ENCODE assay signal across 8 cellular contexts in genomic region chr11:3037041-3037944, GRCh38. TPM values are rescaled to one million over a fixed set of nuclear protein-coding genes. Genes with fewer than 3 reads are reported as not detected.
DNase-seq lines count a peak whose midpoint lies in the region; ATAC-seq and TF ChIP-seq lines count a peak whose summit lies in the region.

No MANE protein-coding gene starts in this region.

- H3K36me3 Mint-ChIP-seq in CD4-positive, alpha-beta memory T cell: peaks cover 38 to 80% of the 10 kb centered on the region in 2 donors
- peaks cover 16% of the 10 kb centered on the region for H3K36me3 Mint-ChIP-seq in activated naive CD8-positive, alpha-beta T cell

- H2AFZ ChIP-seq in OCI-LY3 (ENCODE audit: low read depth, low read length): no peak overlapping the region

- H3K4me2 ChIP-seq in OCI-LY3 (ENCODE audit: low read length): no peak overlapping the region

- H3K4me1 Mint-ChIP-seq in CD4-positive, alpha-beta memory T cell: peaks cover 8 to 32% (median 24%) of the 10 kb centered on the region in 4 donors
- H3K4me1 Mint-ChIP-seq in activated naive CD8-positive, alpha-beta T cell (ENCODE audit: low read depth): peaks cover 10% of the 10 kb centered on the region

- H3K4me3 Mint-ChIP-seq in CD4-positive, alpha-beta memory T cell: peak overlapping the region in 1 of 8 donors; percentile 5
- H3K4me3 Mint-ChIP-seq in activated naive CD8-positive, alpha-beta T cell: no peak overlapping the region

- peak; percentile 28 to 62 (median 38) for DNase-seq in CD4-positive, alpha-beta memory T cell
- DNase-seq in HT-29 (ENCODE audit: low spot score) (peak; percentile 94), germinal center (ENCODE audit: low spot score) (peak; percentile 49), omental fat pad (ENCODE audit: low spot score) (peak; percentile 89)

- no peak overlapping the region for H3K27ac ChIP-seq in CD4-positive, alpha-beta memory T cell (ENCODE audit: low read depth, low read length)
- no peak overlapping the region for H3K27ac ChIP-seq in OCI-LY3 (ENCODE audit: low read length)

- H3K4me3 ChIP-seq in CD4-positive, alpha-beta memory T cell (ENCODE audit: low read length in 2 of 2): no peak overlapping the region
- H3K4me3 ChIP-seq in OCI-LY3 (ENCODE audit: low read length): no peak overlapping the region

- no peaks in the 10 kb centered on the region for H3K27me3 Mint-ChIP-seq in CD4-positive, alpha-beta memory T cell
- no peaks in the 10 kb centered on the region for H3K27me3 Mint-ChIP-seq in activated naive CD8-positive, alpha-beta T cell

- peak; percentile 80 for ATAC-seq in omental fat pad (ENCODE audit: low FRiP score)
- ATAC-seq in GM19467 (IDR thresholded peaks at IDR 0.05; ENCODE audit: unreplicated experiment): no peak
- no peak for ATAC-seq in HG02588 (IDR thresholded peaks at IDR 0.05; ENCODE audit: unreplicated experiment)

- H3K36me3 ChIP-seq in CD4-positive, alpha-beta memory T cell (ENCODE audit: insufficient read depth, low read length): peaks cover 55% of the 10 kb centered on the region
- peaks cover 60% of the 10 kb centered on the region for H3K36me3 ChIP-seq in OCI-LY3 (replicated peaks; ENCODE audit: low read depth, low read length)

- POLR2A ChIA-PET in CD4-positive, alpha-beta memory T cell (lab: Charles Lee; ENCODE audit: partially characterized antibody): interaction anchor here (1.0 to 1.6 kb wide), 6 partner anchors 12 to 54 kb away, joined by 3 to 7 read pairs (median 5); partner anchors contain the start of genes CARS1 and NAP1L4

- intact Hi-C loops in CD4-positive, alpha-beta memory T cell (cut with micrococcal nuclease): loop anchor here (1.0 kb wide), 2 partner anchors 45 to 54 kb away; partner anchors contain the start of gene NAP1L4

- TF ChIP-seq CTCF in OCI-LY3 (IDR thresholded peaks at IDR 0.05; ENCODE audit: low read depth, low read length) (peak; percentile 77), omental fat pad (IDR thresholded peaks at IDR 0.05) (peak in 1 of 3 donors; percentile 76)

- H3K9me3 Mint-ChIP-seq in CD4-positive, alpha-beta memory T cell: no peaks in the 10 kb centered on the region
- no peaks in the 10 kb centered on the region for H3K9me3 Mint-ChIP-seq in activated naive CD8-positive, alpha-beta T cell (ENCODE audit: low read depth)

- no peaks in the 10 kb centered on the region for H3K27me3 ChIP-seq in CD4-positive, alpha-beta memory T cell (ENCODE audit: insufficient read depth, low read length)
- no peaks in the 10 kb centered on the region for H3K27me3 ChIP-seq in OCI-LY3 (ENCODE audit: low read depth, low read length)

- H3K27ac Mint-ChIP-seq in CD4-positive, alpha-beta memory T cell: peak overlapping the region in 6 of 7 donors; percentile 4 to 62 (median 36)
- H3K27ac Mint-ChIP-seq in activated naive CD8-positive, alpha-beta T cell: peak overlapping the region; percentile 5

- CTCF ChIA-PET in CD4-positive, alpha-beta memory T cell (lab: Charles Lee; ENCODE audit: partially characterized antibody): interaction anchor here (0.8 to 6.1 kb wide), 13 partner anchors 10 to 504 kb away, joined by 3 to 89 read pairs (median 4); partner anchors contain the start of gene CARS1

- H3K9me3 ChIP-seq in CD4-positive, alpha-beta memory T cell (ENCODE audit: control insufficient read depth in 1 of 2, low read length in 2 of 2): no peaks in the 10 kb centered on the region
- no peaks in the 10 kb centered on the region for H3K9me3 ChIP-seq in OCI-LY3 (ENCODE audit: insufficient read depth, low read length)

- no peak overlapping the region for H3K9ac ChIP-seq in OCI-LY3 (ENCODE audit: low read length)

- peaks cover 14% of the 10 kb centered on the region for H3K4me1 ChIP-seq in CD4-positive, alpha-beta memory T cell (ENCODE audit: insufficient read depth, low read length)
- peaks cover 8% of the 10 kb centered on the region for H3K4me1 ChIP-seq in OCI-LY3 (ENCODE audit: low read length)

- H4K20me1 ChIP-seq in OCI-LY3 (ENCODE audit: insufficient read depth, low read length): 0 out of 2 replicates have a peak, but pooled peaks cover 3% of the 10 kb centered on the region

- no peaks in the 10 kb centered on the region for H3K79me2 ChIP-seq in OCI-LY3 (ENCODE audit: low read length)

RNA-seq across cellular contexts. Expression of gene CARS1, which starts 19.9 kb away (rescaled TPM):
- total RNA-seq in CD4-positive, alpha-beta memory T cell: 10 to 100 TPM; 71.0 to 80.3 TPM
- polyA plus RNA-seq in CD4-positive, alpha-beta memory T cell: 10 to 100 TPM; 37.1 to 43.1 TPM
- 47.7 and 55.8 TPM in 2 replicates for total RNA-seq in HT-29 (2014; rRNA removed; shearing (Covaris generic))
- 10 to 100 TPM; 40.6 to 69.7 (median 57.8) TPM for total RNA-seq in omental fat pad

RNA-seq across cellular contexts. Expression of gene NAP1L4, which starts 45.2 kb away (rescaled TPM):
- 100 to 1,000 TPM; 299 to 303 TPM for total RNA-seq in CD4-positive, alpha-beta memory T cell
- 100 to 1,000 TPM; 153 to 160 TPM for polyA plus RNA-seq in CD4-positive, alpha-beta memory T cell
- total RNA-seq in HT-29 (2014; rRNA removed; shearing (Covaris generic)): 114 and 116 TPM in 2 replicates
- total RNA-seq in omental fat pad: 10 to 100 TPM; 58.2 to 90.0 (median 82.2) TPM

Comparison
In these comparisons a context has a peak if more than half of its experiments do, and no peak if none do; other contexts are left out.
1. DNase-seq: peak in every context shown above with its lines; median percentile 94 in HT-29; 89 in omental fat pad; 49 in germinal center; 38 in CD4-positive, alpha-beta memory T cell.